1 cellular context compared by ENCODE assay signal in genomic region chr12:109097435-109098141, GRCh38.
TF ChIP-seq lines count a peak whose summit lies in the region.

Gene UNG, plus strand, starts transcription at chr12:109097597. Its CDS starts 83 bp downstream, at chr12:109097680.

TF ChIP-seq in K562, 482 proteins besides CTCF, POLR2A, EP300 and RAD21 (continued from another document and continues in another):
- TF ChIP-seq ATF7 (IDR thresholded peaks at IDR 0.05) (peak; percentile 54), ZNF124 (CRISPR knock-in tag; IDR thresholded peaks at IDR 0.05) (no peak), SMAD2 (IDR thresholded peaks at IDR 0.05; ENCODE audit: low read depth, low read length) (no peak), ZNF780A (CRISPR knock-in tag; IDR thresholded peaks at IDR 0.05) (no peak), RFX5 (IDR thresholded peaks at IDR 0.05; ENCODE audit: low read depth, low read length) (no peak), TGIF2 (CRISPR knock-in tag; IDR thresholded peaks at IDR 0.05) (0 out of 2 replicates have a peak, but pooled peaks have one; percentile 83), JUNB (CRISPR knock-in tag; conservative IDR thresholded peaks at IDR 0.05) (no peak), YY1 (IDR thresholded peaks at IDR 0.05; ENCODE audit: borderline replicate concordance in 1 of 3, control insufficient read depth in 1 of 3, extremely low read depth in 1 of 3, insufficient read depth in 3 of 3, insufficient read length in 1 of 3, insufficient replicate concordance in 2 of 3, low read depth in 1 of 3, low read length in 2 of 3) (peak; percentile 49 to 87 (median 81)), TBP (optimal IDR thresholded peaks at IDR 0.05; ENCODE audit: low read depth, low read length) (peak; percentile 19), IFI16 (CRISPR knock-in tag; IDR thresholded peaks at IDR 0.05) (no peak), ARID2 (IDR thresholded peaks at IDR 0.05) (no peak), ZNF778 (CRISPR knock-in tag; IDR thresholded peaks at IDR 0.05) (no peak), NR1H2 (CRISPR knock-in tag; IDR thresholded peaks at IDR 0.05) (no peak), NCOA6 (IDR thresholded peaks at IDR 0.05) (no peak), ELK1 (CRISPR knock-in tag; IDR thresholded peaks at IDR 0.05) (no peak), CREBBP (IDR thresholded peaks at IDR 0.05; ENCODE audit: low read depth, low read length) (no peak), MEF2D (tag; conservative IDR thresholded peaks at IDR 0.05; ENCODE audit: low read depth) (no peak), SIX5 (IDR thresholded peaks at IDR 0.05; ENCODE audit: borderline replicate concordance in 1 of 2, insufficient read depth in 1 of 2, low read depth in 1 of 2, low read length in 2 of 2) (no peak), GABPB1 (CRISPR knock-in tag; IDR thresholded peaks at IDR 0.05) (0 out of 2 replicates have a peak, but pooled peaks have one; percentile 40), ZNF644 (tag; IDR thresholded peaks at IDR 0.05; ENCODE audit: low read depth) (no peak), EZH2 (IDR thresholded peaks at IDR 0.05; ENCODE audit: borderline replicate concordance, low read depth, low read length) (no peak), TAL1 (IDR thresholded peaks at IDR 0.05) (no peak), GTF2E2 (tag; IDR thresholded peaks at IDR 0.05) (no peak; the same call in 1 of the 2 replicates), BACH1 (tag; IDR thresholded peaks at IDR 0.05) (no peak), NFIC (IDR thresholded peaks at IDR 0.05) (no peak), TCF3 (CRISPR knock-in tag; IDR thresholded peaks at IDR 0.05) (no peak), ZNF24 (IDR thresholded peaks at IDR 0.05) (no peak), XRCC5 (IDR thresholded peaks at IDR 0.05; ENCODE audit: low read depth, low read length) (no peak), MEIS2 (IDR thresholded peaks at IDR 0.05; ENCODE audit: partially characterized antibody) (peak; percentile 80), ZNF695 (CRISPR knock-in tag; IDR thresholded peaks at IDR 0.05) (no peak), ZSCAN29 (IDR thresholded peaks at IDR 0.05) (no peak), FOXP1 (CRISPR knock-in tag; IDR thresholded peaks at IDR 0.05) (no peak), SIN3A (IDR thresholded peaks at IDR 0.05; ENCODE audit: borderline replicate concordance in 2 of 2, control insufficient read depth in 1 of 2, low read depth in 2 of 2, low read length in 2 of 2) (peak in 1 of 2 experiments; percentile 93; a peak in 2 of 4 replicates), FOS (IDR thresholded peaks at IDR 0.05; ENCODE audit: extremely low read depth, insufficient read length) (peak; percentile 99), STAT5B (CRISPR knock-in tag; IDR thresholded peaks at IDR 0.05) (no peak), NR2F6 (CRISPR knock-in tag; IDR thresholded peaks at IDR 0.05) (no peak), KAT8 (IDR thresholded peaks at IDR 0.05; ENCODE audit: low read depth) (no peak), ZNF586 (CRISPR knock-in tag; conservative IDR thresholded peaks at IDR 0.05) (no peak), CREB1 (IDR thresholded peaks at IDR 0.05) (peak; percentile 24; the same call in 1 of the 2 replicates), CREB1 (CRISPR knock-in tag; IDR thresholded peaks at IDR 0.05) (peak; percentile 25; the same call in 1 of the 2 replicates), TSHZ1 (CRISPR knock-in tag; IDR thresholded peaks at IDR 0.05) (no peak), HBP1 (CRISPR knock-in tag; IDR thresholded peaks at IDR 0.05) (no peak), RBM15 (IDR thresholded peaks at IDR 0.05; ENCODE audit: insufficient read depth, low read length) (no peak), ETV6 (IDR thresholded peaks at IDR 0.05; ENCODE audit: borderline replicate concordance in 1 of 2, low read depth in 2 of 2, low read length in 1 of 2) (no peak), ETV6 (CRISPR knock-in tag; IDR thresholded peaks at IDR 0.05; ENCODE audit: borderline replicate concordance) (no peak), ZNF253 (CRISPR knock-in tag; conservative IDR thresholded peaks at IDR 0.05) (no peak), ZNF282 (CRISPR knock-in tag; IDR thresholded peaks at IDR 0.05) (no peak), U2AF2 (optimal IDR thresholded peaks at IDR 0.05; ENCODE audit: low read depth, low read length) (no peak), POLR2AphosphoS5 (IDR thresholded peaks at IDR 0.05; ENCODE audit: control insufficient read depth, insufficient read depth, low read depth, low read length) (peak; percentile 45; the same call in 1 of the 2 replicates), POLR2B (IDR thresholded peaks at IDR 0.05; ENCODE audit: low read depth, partially characterized antibody) (peak; percentile 65), TFE3 (CRISPR knock-in tag; IDR thresholded peaks at IDR 0.05) (no peak), ZNF707 (CRISPR knock-in tag; conservative IDR thresholded peaks at IDR 0.05) (no peak), MCM3 (IDR thresholded peaks at IDR 0.05) (no peak), ADNP (tag; IDR thresholded peaks at IDR 0.05) (no peak), RFX7 (CRISPR knock-in tag; IDR thresholded peaks at IDR 0.05) (no peak), CBFA2T3 (IDR thresholded peaks at IDR 0.05) (no peak), OTX1 (CRISPR knock-in tag; IDR thresholded peaks at IDR 0.05) (no peak), SPI1 (IDR thresholded peaks at IDR 0.05; ENCODE audit: borderline replicate concordance, low read depth, low read length) (no peak), SRSF9 (IDR thresholded peaks at IDR 0.05; ENCODE audit: borderline replicate concordance, low read depth, low read length) (no peak), ZBTB43 (CRISPR knock-in tag; IDR thresholded peaks at IDR 0.05) (no peak), SMARCA4 (IDR thresholded peaks at IDR 0.05) (no peak), ZC3H11A (IDR thresholded peaks at IDR 0.05; ENCODE audit: low read depth, low read length) (no peak), CBX5 (IDR thresholded peaks at IDR 0.05; ENCODE audit: borderline replicate concordance, low read depth) (no peak)
- TF ChIP-seq, protein P1, sequence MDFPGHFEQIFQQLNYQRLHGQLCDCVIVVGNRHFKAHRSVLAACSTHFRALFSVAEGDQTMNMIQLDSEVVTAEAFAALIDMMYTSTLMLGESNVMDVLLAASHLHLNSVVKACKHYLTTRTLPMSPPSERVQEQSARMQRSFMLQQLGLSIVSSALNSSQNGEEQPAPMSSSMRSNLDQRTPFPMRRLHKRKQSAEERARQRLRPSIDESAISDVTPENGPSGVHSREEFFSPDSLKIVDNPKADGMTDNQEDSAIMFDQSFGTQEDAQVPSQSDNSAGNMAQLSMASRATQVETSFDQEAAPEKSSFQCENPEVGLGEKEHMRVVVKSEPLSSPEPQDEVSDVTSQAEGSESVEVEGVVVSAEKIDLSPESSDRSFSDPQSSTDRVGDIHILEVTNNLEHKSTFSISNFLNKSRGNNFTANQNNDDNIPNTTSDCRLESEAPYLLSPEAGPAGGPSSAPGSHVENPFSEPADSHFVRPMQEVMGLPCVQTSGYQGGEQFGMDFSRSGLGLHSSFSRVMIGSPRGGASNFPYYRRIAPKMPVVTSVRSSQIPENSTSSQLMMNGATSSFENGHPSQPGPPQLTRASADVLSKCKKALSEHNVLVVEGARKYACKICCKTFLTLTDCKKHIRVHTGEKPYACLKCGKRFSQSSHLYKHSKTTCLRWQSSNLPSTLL (IDR thresholded peaks at IDR 0.05) = no peak
- TF ChIP-seq, protein P2, sequence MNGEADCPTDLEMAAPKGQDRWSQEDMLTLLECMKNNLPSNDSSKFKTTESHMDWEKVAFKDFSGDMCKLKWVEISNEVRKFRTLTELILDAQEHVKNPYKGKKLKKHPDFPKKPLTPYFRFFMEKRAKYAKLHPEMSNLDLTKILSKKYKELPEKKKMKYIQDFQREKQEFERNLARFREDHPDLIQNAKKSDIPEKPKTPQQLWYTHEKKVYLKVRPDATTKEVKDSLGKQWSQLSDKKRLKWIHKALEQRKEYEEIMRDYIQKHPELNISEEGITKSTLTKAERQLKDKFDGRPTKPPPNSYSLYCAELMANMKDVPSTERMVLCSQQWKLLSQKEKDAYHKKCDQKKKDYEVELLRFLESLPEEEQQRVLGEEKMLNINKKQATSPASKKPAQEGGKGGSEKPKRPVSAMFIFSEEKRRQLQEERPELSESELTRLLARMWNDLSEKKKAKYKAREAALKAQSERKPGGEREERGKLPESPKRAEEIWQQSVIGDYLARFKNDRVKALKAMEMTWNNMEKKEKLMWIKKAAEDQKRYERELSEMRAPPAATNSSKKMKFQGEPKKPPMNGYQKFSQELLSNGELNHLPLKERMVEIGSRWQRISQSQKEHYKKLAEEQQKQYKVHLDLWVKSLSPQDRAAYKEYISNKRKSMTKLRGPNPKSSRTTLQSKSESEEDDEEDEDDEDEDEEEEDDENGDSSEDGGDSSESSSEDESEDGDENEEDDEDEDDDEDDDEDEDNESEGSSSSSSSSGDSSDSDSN (IDR thresholded peaks at IDR 0.05; ENCODE audit: borderline replicate concordance in 1 of 2, low read depth in 2 of 2, low read length in 2 of 2) = no peak
- TF ChIP-seq, protein P3, sequence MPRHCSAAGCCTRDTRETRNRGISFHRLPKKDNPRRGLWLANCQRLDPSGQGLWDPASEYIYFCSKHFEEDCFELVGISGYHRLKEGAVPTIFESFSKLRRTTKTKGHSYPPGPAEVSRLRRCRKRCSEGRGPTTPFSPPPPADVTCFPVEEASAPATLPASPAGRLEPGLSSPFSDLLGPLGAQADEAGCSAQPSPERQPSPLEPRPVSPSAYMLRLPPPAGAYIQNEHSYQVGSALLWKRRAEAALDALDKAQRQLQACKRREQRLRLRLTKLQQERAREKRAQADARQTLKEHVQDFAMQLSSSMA (CRISPR knock-in tag; IDR thresholded peaks at IDR 0.05) = no peak
- TF ChIP-seq, protein P4, sequence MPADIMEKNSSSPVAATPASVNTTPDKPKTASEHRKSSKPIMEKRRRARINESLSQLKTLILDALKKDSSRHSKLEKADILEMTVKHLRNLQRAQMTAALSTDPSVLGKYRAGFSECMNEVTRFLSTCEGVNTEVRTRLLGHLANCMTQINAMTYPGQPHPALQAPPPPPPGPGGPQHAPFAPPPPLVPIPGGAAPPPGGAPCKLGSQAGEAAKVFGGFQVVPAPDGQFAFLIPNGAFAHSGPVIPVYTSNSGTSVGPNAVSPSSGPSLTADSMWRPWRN (IDR thresholded peaks at IDR 0.05; ENCODE audit: low read depth) = no peak
